In the genomic region with DNA sequence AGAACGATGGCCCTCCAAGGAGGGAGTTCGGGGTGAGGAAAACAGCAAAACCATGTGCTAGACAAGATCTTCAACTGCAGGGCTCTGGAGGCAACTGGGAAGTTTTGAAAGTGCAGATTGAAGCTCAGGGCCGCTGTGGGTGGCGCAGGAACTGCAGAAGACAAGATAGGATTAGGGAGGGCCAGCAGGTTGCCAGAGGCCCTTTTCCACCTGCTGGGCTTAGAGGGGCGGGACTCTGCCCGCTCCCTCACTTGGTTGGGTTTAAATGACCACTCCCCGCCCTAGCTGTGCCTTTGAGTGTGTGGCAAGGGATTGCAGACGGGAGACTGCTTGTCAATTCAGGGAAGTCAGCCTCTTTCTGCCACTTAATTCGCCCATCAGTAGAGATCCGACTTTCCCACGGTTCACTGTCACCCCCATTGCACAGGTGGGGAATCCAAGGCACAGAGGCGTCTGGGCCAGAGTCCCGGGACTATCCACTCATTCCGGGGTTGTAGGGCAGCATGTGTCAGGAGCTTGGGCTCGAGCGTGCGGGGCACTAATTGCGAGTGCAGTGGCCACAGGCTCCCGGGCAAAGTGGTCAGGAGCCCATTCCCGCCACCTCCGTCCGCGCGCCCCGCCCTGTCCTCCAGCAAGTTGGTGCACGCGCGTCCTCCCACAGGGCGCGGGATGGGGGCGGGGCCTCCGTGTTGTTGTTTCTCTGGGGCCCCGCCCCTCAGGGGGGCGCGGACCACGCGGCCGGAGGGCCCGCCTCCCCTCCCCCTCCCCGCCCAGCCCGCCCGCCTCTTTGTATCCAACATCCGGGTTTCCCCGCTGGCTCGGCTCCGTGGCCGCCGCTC, we compare ENCODE assay signal across 8 cellular contexts.
DNase-seq lines count a peak whose midpoint lies in the region; ATAC-seq and FAIRE-seq lines count a peak whose summit lies in the region.

ACVR2B (plus strand) TSS at position 816 of the 839 bp plus-strand sequence. CDS start 433 bp downstream, outside the sequence.

- DNase-seq in GM18507 (ENCODE audit: extremely low spot score, insufficient read length, low read depth) (peak; percentile 69), NCI-H446 (lab: John Stamatoyannopoulos, UW) (peak; percentile 17 to 83), kidney tubule cell (ENCODE audit: low spot score) (peak; percentile 82)
- DNase-seq in activated CD4-positive, alpha-beta T cell treated with anti-CD3 and anti-CD28 coated beads for 4 hours, result peak; percentile 74 to 77
- peak; percentile 36 to 62 for DNase-seq in stimulated activated CD4-positive, alpha-beta T cell treated with anti-CD3 and anti-CD28 coated beads, Interleukin-15, amount 100 ng/mL, for 48 hours (ENCODE audit: low read depth in 2 of 2)

- peak within 1 kb of the TSS; percentile 84 for H3K27ac ChIP-seq in cingulate gyrus (ENCODE audit: low read depth, low read length)

- no peak for FAIRE-seq in GM18507 (lab: Jason Lieb, UNC)

- ATAC-seq in HG03108 (IDR thresholded peaks at IDR 0.05; ENCODE audit: unreplicated experiment) (peak; percentile 53), HG03469 (IDR thresholded peaks at IDR 0.05; ENCODE audit: unreplicated experiment) (no peak)
